In the genomic region with DNA sequence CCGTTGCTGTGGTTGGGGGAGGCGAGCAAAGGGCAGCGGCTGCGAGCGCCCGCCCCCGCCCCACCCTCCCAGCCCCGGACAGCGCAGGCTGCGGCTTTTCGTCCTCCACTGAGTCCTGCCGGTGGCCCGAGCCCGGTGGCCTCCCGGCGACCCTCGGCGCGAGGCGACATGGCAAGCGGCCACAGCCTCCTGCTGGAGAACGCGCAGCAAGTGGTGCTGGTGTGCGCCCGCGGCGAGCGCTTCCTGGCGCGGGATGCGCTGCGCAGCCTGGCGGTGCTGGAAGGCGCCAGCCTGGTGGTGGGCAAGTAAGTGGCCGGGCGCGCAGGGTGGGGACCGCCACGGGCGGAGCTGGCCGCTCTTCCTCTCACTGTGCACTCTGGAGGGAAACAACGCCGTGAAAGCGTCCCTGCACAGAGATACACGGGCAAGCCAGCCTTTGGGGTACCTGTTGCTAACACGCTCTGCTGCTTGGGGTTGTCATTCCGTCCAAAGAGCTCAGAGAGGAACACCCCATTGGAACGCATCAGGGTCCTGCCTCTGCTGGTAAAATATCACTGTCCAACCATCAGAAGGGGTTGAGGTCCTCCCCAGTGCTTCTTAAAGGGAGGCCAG, we compare ENCODE assay signal across 1 cellular context.
TF ChIP-seq lines count a peak whose summit lies in the region.

A gene with protein sequence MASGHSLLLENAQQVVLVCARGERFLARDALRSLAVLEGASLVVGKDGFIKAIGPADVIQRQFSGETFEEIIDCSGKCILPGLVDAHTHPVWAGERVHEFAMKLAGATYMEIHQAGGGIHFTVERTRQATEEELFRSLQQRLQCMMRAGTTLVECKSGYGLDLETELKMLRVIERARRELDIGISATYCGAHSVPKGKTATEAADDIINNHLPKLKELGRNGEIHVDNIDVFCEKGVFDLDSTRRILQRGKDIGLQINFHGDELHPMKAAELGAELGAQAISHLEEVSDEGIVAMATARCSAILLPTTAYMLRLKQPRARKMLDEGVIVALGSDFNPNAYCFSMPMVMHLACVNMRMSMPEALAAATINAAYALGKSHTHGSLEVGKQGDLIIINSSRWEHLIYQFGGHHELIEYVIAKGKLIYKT (plus strand): TSS at position 101 of the 612 bp plus-strand sequence. CDS start 68 bp downstream, at position 169.

TF ChIP-seq in HepG2, 621 proteins besides CTCF, POLR2A, EP300 and RAD21 (continued from another document and continues in another):
- TF ChIP-seq SRSF9 (IDR thresholded peaks at IDR 0.05; ENCODE audit: borderline replicate concordance, insufficient read depth, low read depth, low read length, poor library complexity, severe bottlenecking) = no peak
- TF ChIP-seq, protein P1, sequence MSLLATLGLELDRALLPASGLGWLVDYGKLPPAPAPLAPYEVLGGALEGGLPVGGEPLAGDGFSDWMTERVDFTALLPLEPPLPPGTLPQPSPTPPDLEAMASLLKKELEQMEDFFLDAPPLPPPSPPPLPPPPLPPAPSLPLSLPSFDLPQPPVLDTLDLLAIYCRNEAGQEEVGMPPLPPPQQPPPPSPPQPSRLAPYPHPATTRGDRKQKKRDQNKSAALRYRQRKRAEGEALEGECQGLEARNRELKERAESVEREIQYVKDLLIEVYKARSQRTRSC (CRISPR knock-in tag; IDR thresholded peaks at IDR 0.05; ENCODE audit: low read depth) = no peak
- no peak for TF ChIP-seq ZNF781 (CRISPR knock-in tag; IDR thresholded peaks at IDR 0.05; ENCODE audit: borderline replicate concordance, not compliant biosample characterization)
- no peak for TF ChIP-seq MIER2 (CRISPR knock-in tag; IDR thresholded peaks at IDR 0.05)
- TF ChIP-seq HOXA9 (CRISPR knock-in tag; IDR thresholded peaks at IDR 0.05; ENCODE audit: borderline replicate concordance) = peak; percentile 30; the same call in 1 of the 2 replicates
- TF ChIP-seq, protein P2, sequence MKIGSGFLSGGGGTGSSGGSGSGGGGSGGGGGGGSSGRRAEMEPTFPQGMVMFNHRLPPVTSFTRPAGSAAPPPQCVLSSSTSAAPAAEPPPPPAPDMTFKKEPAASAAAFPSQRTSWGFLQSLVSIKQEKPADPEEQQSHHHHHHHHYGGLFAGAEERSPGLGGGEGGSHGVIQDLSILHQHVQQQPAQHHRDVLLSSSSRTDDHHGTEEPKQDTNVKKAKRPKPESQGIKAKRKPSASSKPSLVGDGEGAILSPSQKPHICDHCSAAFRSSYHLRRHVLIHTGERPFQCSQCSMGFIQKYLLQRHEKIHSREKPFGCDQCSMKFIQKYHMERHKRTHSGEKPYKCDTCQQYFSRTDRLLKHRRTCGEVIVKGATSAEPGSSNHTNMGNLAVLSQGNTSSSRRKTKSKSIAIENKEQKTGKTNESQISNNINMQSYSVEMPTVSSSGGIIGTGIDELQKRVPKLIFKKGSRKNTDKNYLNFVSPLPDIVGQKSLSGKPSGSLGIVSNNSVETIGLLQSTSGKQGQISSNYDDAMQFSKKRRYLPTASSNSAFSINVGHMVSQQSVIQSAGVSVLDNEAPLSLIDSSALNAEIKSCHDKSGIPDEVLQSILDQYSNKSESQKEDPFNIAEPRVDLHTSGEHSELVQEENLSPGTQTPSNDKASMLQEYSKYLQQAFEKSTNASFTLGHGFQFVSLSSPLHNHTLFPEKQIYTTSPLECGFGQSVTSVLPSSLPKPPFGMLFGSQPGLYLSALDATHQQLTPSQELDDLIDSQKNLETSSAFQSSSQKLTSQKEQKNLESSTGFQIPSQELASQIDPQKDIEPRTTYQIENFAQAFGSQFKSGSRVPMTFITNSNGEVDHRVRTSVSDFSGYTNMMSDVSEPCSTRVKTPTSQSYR (CRISPR knock-in tag; IDR thresholded peaks at IDR 0.05; ENCODE audit: borderline replicate concordance) = no peak
- TF ChIP-seq, protein P3, sequence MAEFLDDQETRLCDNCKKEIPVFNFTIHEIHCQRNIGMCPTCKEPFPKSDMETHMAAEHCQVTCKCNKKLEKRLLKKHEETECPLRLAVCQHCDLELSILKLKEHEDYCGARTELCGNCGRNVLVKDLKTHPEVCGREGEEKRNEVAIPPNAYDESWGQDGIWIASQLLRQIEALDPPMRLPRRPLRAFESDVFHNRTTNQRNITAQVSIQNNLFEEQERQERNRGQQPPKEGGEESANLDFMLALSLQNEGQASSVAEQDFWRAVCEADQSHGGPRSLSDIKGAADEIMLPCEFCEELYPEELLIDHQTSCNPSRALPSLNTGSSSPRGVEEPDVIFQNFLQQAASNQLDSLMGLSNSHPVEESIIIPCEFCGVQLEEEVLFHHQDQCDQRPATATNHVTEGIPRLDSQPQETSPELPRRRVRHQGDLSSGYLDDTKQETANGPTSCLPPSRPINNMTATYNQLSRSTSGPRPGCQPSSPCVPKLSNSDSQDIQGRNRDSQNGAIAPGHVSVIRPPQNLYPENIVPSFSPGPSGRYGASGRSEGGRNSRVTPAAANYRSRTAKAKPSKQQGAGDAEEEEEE (CRISPR knock-in tag; IDR thresholded peaks at IDR 0.05; ENCODE audit: borderline replicate concordance) = no peak
- no peak for TF ChIP-seq TSC22D2 (CRISPR knock-in tag; IDR thresholded peaks at IDR 0.05; ENCODE audit: borderline replicate concordance)
- peak; percentile 81; the same call in 1 of the 2 replicates for TF ChIP-seq HOXA5 (CRISPR knock-in tag; IDR thresholded peaks at IDR 0.05)
- TF ChIP-seq HOMEZ (CRISPR knock-in tag; IDR thresholded peaks at IDR 0.05; ENCODE audit: low read depth) = no peak
- TF ChIP-seq FOXK1 (CRISPR knock-in tag; IDR thresholded peaks at IDR 0.05; ENCODE audit: borderline replicate concordance, low read depth) = no peak; the same call in 1 of the 2 replicates
- TF ChIP-seq MED1 (CRISPR knock-in tag; IDR thresholded peaks at IDR 0.05) = no peak; the same call in none of the 2 replicates
- TF ChIP-seq SOX5 (CRISPR knock-in tag; IDR thresholded peaks at IDR 0.05; ENCODE audit: borderline replicate concordance) = no peak
- TF ChIP-seq GZF1 (CRISPR knock-in tag; IDR thresholded peaks at IDR 0.05) = no peak; the same call in 1 of the 2 replicates
- TF ChIP-seq ZNF251 (CRISPR knock-in tag; IDR thresholded peaks at IDR 0.05) = no peak
- TF ChIP-seq, protein P4, sequence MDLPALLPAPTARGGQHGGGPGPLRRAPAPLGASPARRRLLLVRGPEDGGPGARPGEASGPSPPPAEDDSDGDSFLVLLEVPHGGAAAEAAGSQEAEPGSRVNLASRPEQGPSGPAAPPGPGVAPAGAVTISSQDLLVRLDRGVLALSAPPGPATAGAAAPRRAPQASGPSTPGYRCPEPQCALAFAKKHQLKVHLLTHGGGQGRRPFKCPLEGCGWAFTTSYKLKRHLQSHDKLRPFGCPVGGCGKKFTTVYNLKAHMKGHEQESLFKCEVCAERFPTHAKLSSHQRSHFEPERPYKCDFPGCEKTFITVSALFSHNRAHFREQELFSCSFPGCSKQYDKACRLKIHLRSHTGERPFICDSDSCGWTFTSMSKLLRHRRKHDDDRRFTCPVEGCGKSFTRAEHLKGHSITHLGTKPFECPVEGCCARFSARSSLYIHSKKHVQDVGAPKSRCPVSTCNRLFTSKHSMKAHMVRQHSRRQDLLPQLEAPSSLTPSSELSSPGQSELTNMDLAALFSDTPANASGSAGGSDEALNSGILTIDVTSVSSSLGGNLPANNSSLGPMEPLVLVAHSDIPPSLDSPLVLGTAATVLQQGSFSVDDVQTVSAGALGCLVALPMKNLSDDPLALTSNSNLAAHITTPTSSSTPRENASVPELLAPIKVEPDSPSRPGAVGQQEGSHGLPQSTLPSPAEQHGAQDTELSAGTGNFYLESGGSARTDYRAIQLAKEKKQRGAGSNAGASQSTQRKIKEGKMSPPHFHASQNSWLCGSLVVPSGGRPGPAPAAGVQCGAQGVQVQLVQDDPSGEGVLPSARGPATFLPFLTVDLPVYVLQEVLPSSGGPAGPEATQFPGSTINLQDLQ (CRISPR knock-in tag; IDR thresholded peaks at IDR 0.05) = no peak
- no peak for TF ChIP-seq ZBTB39 (CRISPR knock-in tag; IDR thresholded peaks at IDR 0.05)
- 0 out of 2 replicates have a peak, but pooled peaks have one; percentile 76 for TF ChIP-seq ZNF142 (CRISPR knock-in tag; IDR thresholded peaks at IDR 0.05)
- TF ChIP-seq SMC3 (IDR thresholded peaks at IDR 0.05; ENCODE audit: low read length) = no peak
- TF ChIP-seq ZNF33B (CRISPR knock-in tag; IDR thresholded peaks at IDR 0.05) = no peak; the same call in 1 of the 2 replicates
- peak; percentile 35; the same call in 1 of the 2 replicates for TF ChIP-seq ZBTB7B (CRISPR knock-in tag; IDR thresholded peaks at IDR 0.05)
- no peak for TF ChIP-seq SOX13 (IDR thresholded peaks at IDR 0.05)
- TF ChIP-seq SOX13 (CRISPR knock-in tag; conservative IDR thresholded peaks at IDR 0.05 in 1 of 2, IDR thresholded peaks at IDR 0.05 in 1 of 2) = 0 out of 4 replicates have a peak, but pooled peaks of 1 of the 2 experiments have one; percentile 4
- no peak; the same call in 1 of the 2 replicates for TF ChIP-seq ZNF691 (CRISPR knock-in tag; IDR thresholded peaks at IDR 0.05; ENCODE audit: borderline replicate concordance, low read depth)
- no peak for TF ChIP-seq FOXM1 (CRISPR knock-in tag; IDR thresholded peaks at IDR 0.05)
- TF ChIP-seq ISL2 (CRISPR knock-in tag; IDR thresholded peaks at IDR 0.05) = no peak
- no peak; the same call in 1 of the 2 replicates for TF ChIP-seq STAG1 (CRISPR knock-in tag; IDR thresholded peaks at IDR 0.05)
- no peak for TF ChIP-seq ZNF703 (CRISPR knock-in tag; IDR thresholded peaks at IDR 0.05; ENCODE audit: borderline replicate concordance)
- TF ChIP-seq, protein P5, sequence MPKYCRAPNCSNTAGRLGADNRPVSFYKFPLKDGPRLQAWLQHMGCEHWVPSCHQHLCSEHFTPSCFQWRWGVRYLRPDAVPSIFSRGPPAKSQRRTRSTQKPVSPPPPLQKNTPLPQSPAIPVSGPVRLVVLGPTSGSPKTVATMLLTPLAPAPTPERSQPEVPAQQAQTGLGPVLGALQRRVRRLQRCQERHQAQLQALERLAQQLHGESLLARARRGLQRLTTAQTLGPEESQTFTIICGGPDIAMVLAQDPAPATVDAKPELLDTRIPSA (CRISPR knock-in tag; IDR thresholded peaks at IDR 0.05; ENCODE audit: borderline replicate concordance) = peak; percentile 24; the same call in 1 of the 2 replicates
- no peak for TF ChIP-seq ZSCAN29 (CRISPR knock-in tag; conservative IDR thresholded peaks at IDR 0.05)
- TF ChIP-seq ZNF761 (CRISPR knock-in tag; conservative IDR thresholded peaks at IDR 0.05) = no peak
